ENCODE assay signal across 8 cellular contexts in the genomic region with DNA sequence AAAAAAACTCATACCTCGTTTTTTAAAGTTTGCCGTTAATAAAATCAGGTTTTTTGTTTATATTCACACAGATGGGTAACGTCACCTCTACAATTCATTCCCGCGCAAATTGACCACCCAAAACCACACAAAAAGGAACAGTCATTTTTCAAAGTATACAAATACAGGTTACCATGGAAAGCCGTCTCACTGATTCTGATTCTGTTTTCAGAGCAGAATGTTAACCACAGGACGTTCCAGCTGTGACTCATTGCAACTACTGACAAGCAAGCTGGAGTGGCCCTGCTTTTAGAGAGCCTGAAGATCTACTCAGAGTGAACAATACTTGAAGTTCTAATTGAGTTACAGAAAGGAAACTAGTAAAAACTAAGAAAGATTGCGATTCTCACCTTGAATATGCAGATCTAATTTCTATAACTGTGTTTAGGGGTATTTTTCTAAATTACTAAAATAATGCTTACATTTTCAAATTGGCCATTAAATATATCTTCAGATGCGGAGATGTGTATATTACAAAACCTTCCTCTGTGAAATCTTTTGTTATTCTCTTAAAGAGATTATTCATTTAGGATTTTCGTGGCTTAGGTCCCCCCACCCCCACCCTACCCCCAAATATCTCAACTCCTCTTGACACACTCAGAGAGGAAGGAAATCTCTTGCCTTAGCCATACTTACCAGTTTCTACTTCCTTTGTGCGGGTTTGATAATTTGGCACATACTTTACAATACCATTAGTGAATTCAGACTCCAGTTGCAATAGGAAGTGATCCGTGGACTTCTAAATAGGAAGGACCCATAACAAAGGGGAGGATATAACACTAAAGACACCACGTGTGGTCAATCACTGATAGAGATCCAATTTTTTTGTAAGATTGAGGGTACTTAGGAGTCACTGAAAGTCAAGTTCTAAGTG.
DNase-seq lines count a peak whose midpoint lies in the region; ATAC-seq and TF ChIP-seq lines count a peak whose summit lies in the region.

No MANE protein-coding gene starts in this region.

- no peak overlapping the region for H3K9ac ChIP-seq in NT2/D1 (ENCODE audit: insufficient read length, low read depth)

- peak overlapping the region; percentile 15 for H3K27ac ChIP-seq in psoas muscle

- H3K9me3 ChIP-seq in NT2/D1 (ENCODE audit: insufficient read depth, low read length) (peaks cover 9% of the 10 kb centered on the region), psoas muscle (no peaks in the 10 kb centered on the region)

- H3K4me1 ChIP-seq in NT2/D1 (ENCODE audit: insufficient read depth, insufficient read length): no peaks in the 10 kb centered on the region
- H3K4me1 ChIP-seq in psoas muscle: no peaks in the 10 kb centered on the region

- TF ChIP-seq CTCF in fibroblast of mammary gland (conservative IDR thresholded peaks at IDR 0.05; ENCODE audit: control insufficient read depth, insufficient read depth, low read depth, low read length): no peak
- TF ChIP-seq CTCF in psoas muscle (IDR thresholded peaks at IDR 0.05): no peak

- H3K36me3 ChIP-seq in NT2/D1 (ENCODE audit: insufficient read depth, insufficient read length, low read length): no peaks in the 10 kb centered on the region
- H3K36me3 ChIP-seq in psoas muscle (ENCODE audit: insufficient read depth in 1 of 2, low read depth in 1 of 2): no peaks in the 10 kb centered on the region

- H3K27me3 ChIP-seq in NT2/D1 (ENCODE audit: insufficient read depth, insufficient read length) (no peaks in the 10 kb centered on the region), psoas muscle (ENCODE audit: insufficient read depth in 3 of 3, low read length in 2 of 3) (no peaks in the 10 kb centered on the region)

- 30 to 47% (median 35%) methylated on average over 13 of the region's 13 CpGs for WGBS in psoas muscle, 3 donors

- DNase-seq in NT2/D1 (ENCODE audit: low read depth, low spot score) (peak; percentile 46), activated T-cell treated with anti-CD3 and anti-CD28 coated beads for 48 hours (ENCODE audit: low read depth) (peak; percentile 50), fibroblast of mammary gland (ENCODE audit: low read depth) (peak; percentile 100), psoas muscle (no peak), HuH-7 (ENCODE audit: low spot score) (no peak), putamen (ENCODE audit: low spot score) (no peak)

- H3K4me3 ChIP-seq in NT2/D1 (ENCODE audit: insufficient read length, low read depth) (no peak overlapping the region), fibroblast of mammary gland (ENCODE audit: control insufficient read depth, low read depth, low read length) (no peak overlapping the region), psoas muscle (no peak overlapping the region)

- intact Hi-C loops in psoas muscle (cut with DNase I): no loop called here

- ATAC-seq in GM18502 (IDR thresholded peaks at IDR 0.05; ENCODE audit: poor library complexity, unreplicated experiment): peak; percentile 95
- peak; percentile 95 for ATAC-seq in HG02852 (IDR thresholded peaks at IDR 0.05; ENCODE audit: unreplicated experiment)
- ATAC-seq in psoas muscle: peak; percentile 61 to 88 (median 78)

Comparison
In these comparisons a context has a peak if more than half of its experiments do, and no peak if none do; other contexts are left out.
1. DNase-seq: peak in NT2/D1 (single experiment), activated T-cell treated with anti-CD3 and anti-CD28 coated beads for 48 hours (single experiment) and fibroblast of mammary gland (single experiment); none in psoas muscle (0 of 2), HuH-7 (single experiment) and putamen (single experiment).
2. Peak in every context shown above with its lines, with median percentiles within 50 percentile points of each other: ATAC-seq.